In the genomic region with DNA sequence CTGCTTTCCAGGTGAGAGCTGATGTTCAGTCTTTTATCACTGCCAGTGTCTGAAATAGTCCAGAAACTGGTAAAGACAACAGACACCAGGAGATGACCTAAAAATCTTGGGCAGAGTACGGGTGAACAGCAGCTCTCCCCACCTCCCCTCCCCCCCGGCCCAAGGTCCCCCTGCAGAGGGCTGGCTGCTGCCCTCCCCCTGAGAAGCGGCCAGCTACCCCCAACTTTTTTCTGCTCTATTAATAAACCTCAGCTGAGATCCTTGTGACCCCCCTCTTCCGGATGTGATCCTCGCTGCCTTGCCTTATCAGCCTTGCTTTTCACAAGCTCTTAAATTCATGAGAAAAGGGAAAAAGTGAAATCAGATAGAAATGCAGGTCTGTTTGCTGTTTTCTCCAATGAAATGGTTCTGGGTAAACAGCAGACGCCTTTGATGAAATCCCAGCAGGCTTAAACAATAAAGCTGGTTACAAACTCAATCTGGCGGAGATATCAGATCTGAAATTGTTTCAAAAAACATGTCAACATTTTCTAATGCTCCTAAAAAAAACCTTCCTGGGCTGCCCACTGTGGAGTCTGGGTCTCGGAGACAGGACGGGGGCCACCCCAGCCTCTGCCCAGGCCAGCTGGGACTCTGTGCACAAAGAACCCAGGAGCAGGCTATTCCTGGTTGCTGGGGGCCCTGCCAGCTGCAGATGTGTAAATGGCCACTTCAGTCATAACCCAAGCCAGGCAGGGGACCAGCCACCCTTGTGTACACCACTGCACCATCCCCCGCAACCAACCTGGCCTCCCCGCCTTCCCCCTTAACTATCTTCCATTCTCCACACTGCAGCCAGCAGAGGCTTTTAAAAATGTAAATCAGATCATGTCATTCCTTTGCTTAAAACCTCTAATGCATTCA, we compare ENCODE assay signal across 21 cellular contexts. TPM values are rescaled to one million over a fixed set of nuclear protein-coding genes. Genes with fewer than 3 reads are reported as not detected.
DNase-seq lines count a peak whose midpoint lies in the region; ATAC-seq, FAIRE-seq and TF ChIP-seq lines count a peak whose summit lies in the region.
"Had no signal": no experiment of that assay in that cellular context is flagged by ENCODE, and none has a peak within 500 bp of the region (broad histone marks: within the 10 kb centered on the region; RNA-seq: fewer than 3 reads in every experiment).

No MANE protein-coding gene starts in this region.

- TF ChIP-seq CTCF in 22Rv1 (IDR thresholded peaks at IDR 0.05) (no peak), nephron progenitor cell (IDR thresholded peaks at IDR 0.05) (no peak)

- FAIRE-seq in GM12891 (lab: Jason Lieb, UNC), result no peak
- FAIRE-seq: small intestine had no signal

- peak overlapping the region; percentile 9 for H3K4me3 Mint-ChIP-seq in nephron progenitor cell
- H3K4me3 Mint-ChIP-seq in naive thymus-derived CD8-positive, alpha-beta T cell, result no peak overlapping the region
- H3K4me3 Mint-ChIP-seq: activated CD4-positive, alpha-beta T cell treated with anti-CD3 and anti-CD28 coated beads for 36 hours; stimulated activated memory B cell treated with anti-CD40 and anti-IgM and Interleukin-4, amounts not matched to agents 10 μg/mL and 1 μg/mL and 100 μg/mL, for 72 hours had no signal

- no peaks in the 10 kb centered on the region for H3K9me3 Mint-ChIP-seq in nephron progenitor cell
- H3K9me3 Mint-ChIP-seq in naive thymus-derived CD8-positive, alpha-beta T cell, result no peaks in the 10 kb centered on the region
- H3K9me3 Mint-ChIP-seq: stimulated activated memory B cell treated with anti-CD40 and anti-IgM and Interleukin-4, amounts not matched to agents 10 μg/mL and 1 μg/mL and 100 μg/mL, for 72 hours had no signal

- peaks cover 60% of the 10 kb centered on the region for H3K4me1 Mint-ChIP-seq in nephron progenitor cell
- peaks cover 0 to 7% (median 3%) of the 10 kb centered on the region in 4 donors for H3K4me1 Mint-ChIP-seq in naive thymus-derived CD8-positive, alpha-beta T cell
- H3K4me1 Mint-ChIP-seq: activated CD4-positive, alpha-beta T cell treated with anti-CD3 and anti-CD28 coated beads for 36 hours had no signal

- no peak for ATAC-seq in naive thymus-derived CD8-positive, alpha-beta T cell
- ATAC-seq: activated CD4-positive, alpha-beta T cell treated with anti-CD3 and anti-CD28 coated beads for 36 hours had no signal

- H3K27me3 Mint-ChIP-seq in nephron progenitor cell (ENCODE audit: low read depth, poor library complexity), result peaks cover 29% of the 10 kb centered on the region
- H3K27me3 Mint-ChIP-seq in naive thymus-derived CD8-positive, alpha-beta T cell, result peaks cover 12 to 41% (median 28%) of the 10 kb centered on the region in 5 donors

- POLR2A ChIA-PET in naive thymus-derived CD8-positive, alpha-beta T cell (lab: Charles Lee), result no interaction called here

- H3K36me3 Mint-ChIP-seq in nephron progenitor cell (ENCODE audit: low read depth), result no peaks in the 10 kb centered on the region
- H3K36me3 Mint-ChIP-seq in naive thymus-derived CD8-positive, alpha-beta T cell, result peaks cover 0 to 7% (median 5%) of the 10 kb centered on the region in 3 donors
- H3K36me3 Mint-ChIP-seq: stimulated activated memory B cell treated with anti-CD40 and anti-IgM and Interleukin-4, amounts not matched to agents 10 μg/mL and 1 μg/mL and 100 μg/mL, for 72 hours had no signal

- H3K27ac ChIP-seq in 22Rv1 (peak overlapping the region; percentile 98), cingulate gyrus (ENCODE audit: low read depth, low read length) (peak overlapping the region; percentile 79)

- H3K27ac Mint-ChIP-seq in nephron progenitor cell, result no peak overlapping the region
- H3K27ac Mint-ChIP-seq in naive thymus-derived CD8-positive, alpha-beta T cell, result no peak overlapping the region
- H3K27ac Mint-ChIP-seq: activated CD4-positive, alpha-beta T cell treated with anti-CD3 and anti-CD28 coated beads for 36 hours; stimulated activated memory B cell treated with anti-CD40 and anti-IgM and Interleukin-4, amounts not matched to agents 10 μg/mL and 1 μg/mL and 100 μg/mL, for 72 hours had no signal

- TF ChIP-seq POLR2A in GM12891 (IDR thresholded peaks at IDR 0.05; ENCODE audit: low read depth, low read length), result no peak

- DNase-seq in NCI-H1092 treated with DMSO at 0.1 percent for 48 hours (lab: John Stamatoyannopoulos, UW) (peak; percentile 64), nephron progenitor cell (no peak), T-helper 1 cell (no peak), epidermal melanocyte (ENCODE audit: insufficient read length, low spot score) (no peak), GM12891 (ENCODE audit: insufficient read length, low spot score) (no peak)
- DNase-seq in naive thymus-derived CD8-positive, alpha-beta T cell, result no peak
- DNase-seq: activated CD4-positive, alpha-beta T cell treated with anti-CD3 and anti-CD28 coated beads for 36 hours; activated naive CD4-positive, alpha-beta T cell treated with anti-CD3 and anti-CD28 coated beads, Interleukin-2, amount 50 U/mL, for 16 hours; effector memory CD4-positive, alpha-beta T cell; GDM1; HCEC 1CT; lower lobe of right lung; NCI-H2107; NCI-H748 treated with DMSO at 0.1 percent for 48 hours; T-helper 2 cell; upper lobe of right lung had no signal

TF ChIP-seq in GM12891, 5 proteins besides CTCF, POLR2A, EP300 and RAD21:
- TF ChIP-seq POU2F2 (IDR thresholded peaks at IDR 0.05; ENCODE audit: low read depth, low read length), result no peak
- TF ChIP-seq POLR2AphosphoS5 (IDR thresholded peaks at IDR 0.05; ENCODE audit: low read depth, low read length), result no peak
- TF ChIP-seq TAF1 (IDR thresholded peaks at IDR 0.05; ENCODE audit: low read depth, low read length), result no peak
- no peak for TF ChIP-seq PAX5 (IDR thresholded peaks at IDR 0.05; ENCODE audit: insufficient read depth, low read length, severe bottlenecking)

RNA-seq across cellular contexts. Expression of a gene that starts 28.6 kb away (rescaled TPM):
- under 1 TPM; 0.41 to 0.57 TPM for total RNA-seq in naive thymus-derived CD8-positive, alpha-beta T cell
- polyA plus RNA-seq in naive thymus-derived CD8-positive, alpha-beta T cell, result under 1 TPM; 0.25 to 0.44 (median 0.35) TPM
- 0.03 TPM for polyA plus RNA-seq in GM12891 (2012; ENCODE audit: low read depth, missing spikeins)
- total RNA-seq: Calu3 had no signal

RNA-seq across cellular contexts. Expression of a gene that starts 33.5 kb away (rescaled TPM):
- total RNA-seq in naive thymus-derived CD8-positive, alpha-beta T cell, result 100 to 1,000 TPM; 124 TPM
- polyA plus RNA-seq in naive thymus-derived CD8-positive, alpha-beta T cell, result 10 to 100 TPM; 26.6 to 47.0 (median 35.5) TPM
- 16.2 TPM for polyA plus RNA-seq in GM12891 (2012; ENCODE audit: low read depth, missing spikeins)

RNA-seq across cellular contexts. Expression of a gene that starts 45.3 kb away (rescaled TPM):
- 10 to 100 TPM; 30.8 to 32.6 TPM for total RNA-seq in naive thymus-derived CD8-positive, alpha-beta T cell
- 10 to 100 TPM; 43.9 to 49.1 (median 45.8) TPM for polyA plus RNA-seq in naive thymus-derived CD8-positive, alpha-beta T cell
- 35.2 TPM for polyA plus RNA-seq in GM12891 (2012; ENCODE audit: low read depth, missing spikeins)

RNA-seq across cellular contexts. Expression of a gene that starts 58.4 kb away (rescaled TPM):
- total RNA-seq in naive thymus-derived CD8-positive, alpha-beta T cell, result 1 to 10 TPM; 1.5 to 1.6 TPM
- polyA plus RNA-seq in naive thymus-derived CD8-positive, alpha-beta T cell, result under 1 TPM in 2 of 3 donors, not detected in 1; 0.08 to 0.10 TPM
- polyA plus RNA-seq in GM12891 (2012; ENCODE audit: low read depth, missing spikeins), result 47.4 TPM
